9 cellular contexts compared by ENCODE assay signal in the genomic region with DNA sequence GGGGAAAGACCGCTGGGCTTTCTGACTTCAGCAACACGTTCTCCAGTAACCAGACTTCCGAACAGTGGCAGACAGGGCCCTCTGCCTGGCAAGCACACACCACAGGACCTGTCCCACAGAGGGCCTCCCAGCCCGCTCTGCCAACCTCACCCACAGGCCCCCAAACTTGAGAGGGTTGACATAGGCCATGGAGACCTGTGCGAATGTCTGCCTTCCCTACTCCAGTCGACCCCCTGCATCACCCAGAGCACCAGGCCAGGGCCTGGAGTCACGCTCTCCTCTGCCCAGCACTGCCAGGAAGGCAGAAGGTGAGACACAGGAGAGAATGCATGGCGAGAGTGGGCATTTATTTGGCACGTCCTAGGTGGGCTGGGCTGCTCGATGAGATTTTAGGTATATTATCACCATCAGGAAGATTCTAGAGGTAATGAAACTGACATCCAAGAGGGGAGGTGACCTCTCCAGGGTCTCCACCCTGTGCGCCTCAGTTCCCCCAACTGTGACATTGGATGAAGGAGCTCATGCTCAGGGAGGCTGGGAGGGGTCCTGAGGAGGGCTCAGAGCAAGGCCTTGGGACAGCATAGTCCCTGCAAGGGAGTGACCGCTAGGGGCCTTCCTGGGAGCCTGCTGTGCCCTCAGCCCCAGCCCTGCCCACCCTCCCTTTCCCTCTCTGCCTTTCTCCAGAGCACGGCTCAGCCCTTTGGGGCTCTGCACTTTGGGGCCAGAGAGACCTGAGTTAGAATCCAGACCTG. TPM values are rescaled to one million over a fixed set of nuclear protein-coding genes. Genes with fewer than 3 reads are reported as not detected.
DNase-seq lines count a peak whose midpoint lies in the region; ATAC-seq, FAIRE-seq and TF ChIP-seq lines count a peak whose summit lies in the region.
"Had no signal": no experiment of that assay in that cellular context is flagged by ENCODE, and none has a peak within 500 bp of the region (broad histone marks: within the 10 kb centered on the region; RNA-seq: fewer than 3 reads in every experiment).

No MANE protein-coding gene starts in this region.

- H3K36me3 ChIP-seq in BLaER1 treated with 17β-estradiol and CSF1 and Interleukin-3, amounts not matched to agents 10 nM and 100 nM, result no peaks in the 10 kb centered on the region
- H3K36me3 ChIP-seq in OCI-LY3 (replicated peaks; ENCODE audit: low read depth, low read length) (no peaks in the 10 kb centered on the region), endothelial cell of umbilical vein (ENCODE audit: control insufficient read depth in 2 of 2, extremely low read depth in 1 of 2, insufficient read depth in 2 of 2, low read length in 2 of 2) (no peaks in the 10 kb centered on the region), psoas muscle (ENCODE audit: insufficient read depth in 1 of 2, low read depth in 1 of 2) (no peaks in the 10 kb centered on the region)
- H3K36me3 ChIP-seq: BE2C had no signal

- peaks cover 31 to 47% (median 42%) of the 10 kb centered on the region in 10 experiments for H3K4me1 ChIP-seq in BLaER1 treated with 17β-estradiol and CSF1 and Interleukin-3, amounts not matched to agents 10 nM and 100 nM
- H3K4me1 ChIP-seq in OCI-LY3 (ENCODE audit: low read length) (peaks cover 11% of the 10 kb centered on the region; the same call in 1 of the 2 replicates), endothelial cell of umbilical vein (ENCODE audit: control insufficient read depth, extremely low read depth, insufficient read depth, low read length) (peaks cover 20% of the 10 kb centered on the region), psoas muscle (peaks cover under 1% of the 10 kb centered on the region)
- H3K4me1 ChIP-seq: BE2C had no signal

- intact Hi-C loops in endothelial cell of umbilical vein (cut with micrococcal nuclease) (loop anchor here (1.0 kb wide), 5 partner anchors 118 to 216 kb away; a partner anchor contains a TSS), psoas muscle (cut with DNase I) (loop anchor here in 1 of 2 donors (5.0 kb wide), 1 partner anchor 51 kb away; no protein-coding TSS in a partner anchor)

- TF ChIP-seq CTCF in OCI-LY3 (IDR thresholded peaks at IDR 0.05; ENCODE audit: low read depth, low read length), result no peak
- TF ChIP-seq CTCF in endothelial cell of umbilical vein (IDR thresholded peaks at IDR 0.05; ENCODE audit: extremely low read depth in 1 of 2, insufficient read depth in 1 of 2, low read depth in 1 of 2, low read length in 2 of 2), result no peak
- no peak for TF ChIP-seq CTCF in psoas muscle (IDR thresholded peaks at IDR 0.05)

- FAIRE-seq in endothelial cell of umbilical vein (lab: Jason Lieb, UNC) (no peak), urothelium cell line (lab: Jason Lieb, UNC) (no peak)

- no peaks in the 10 kb centered on the region for H3K9me3 ChIP-seq in BLaER1 treated with 17β-estradiol and CSF1 and Interleukin-3, amounts not matched to agents 10 nM and 100 nM (replicated peaks in 1 of 11)
- H3K9me3 ChIP-seq in OCI-LY3 (ENCODE audit: insufficient read depth, low read length) (no peaks in the 10 kb centered on the region), endothelial cell of umbilical vein (replicated peaks; ENCODE audit: control insufficient read depth, insufficient read depth, low read length) (no peaks in the 10 kb centered on the region), psoas muscle (no peaks in the 10 kb centered on the region)
- H3K9me3 ChIP-seq: BE2C had no signal

- H3K79me2 ChIP-seq in OCI-LY3 (ENCODE audit: low read length) (no peaks in the 10 kb centered on the region), endothelial cell of umbilical vein (ENCODE audit: control insufficient read depth, insufficient read depth, low read length) (no peaks in the 10 kb centered on the region)

- TF ChIP-seq POLR2A in endothelial cell of umbilical vein (IDR thresholded peaks at IDR 0.05; ENCODE audit: low read depth, low read length), result no peak

- H2AFZ ChIP-seq in OCI-LY3 (ENCODE audit: low read depth, low read length), result no peak overlapping the region
- H2AFZ ChIP-seq in endothelial cell of umbilical vein (ENCODE audit: low read depth, low read length), result no peak overlapping the region

- no peaks in the 10 kb centered on the region for H3K9me1 ChIP-seq in endothelial cell of umbilical vein (replicated peaks; ENCODE audit: control insufficient read depth, extremely low read depth, insufficient read depth, low read length)

- dilution Hi-C loops in endothelial cell of umbilical vein (cut with MboI; ENCODE audit: extremely low pct_ligation_motif_present, low sequenced_read_pairs), result no loop called here

- no peaks in the 10 kb centered on the region for H3K27me3 ChIP-seq in BLaER1 treated with 17β-estradiol and CSF1 and Interleukin-3, amounts not matched to agents 10 nM and 100 nM
- H3K27me3 ChIP-seq in OCI-LY3 (ENCODE audit: low read depth, low read length), result peaks cover 19% of the 10 kb centered on the region
- H3K27me3 ChIP-seq in endothelial cell of umbilical vein (ENCODE audit: control insufficient read depth in 2 of 2, insufficient read depth in 2 of 2, low read length in 2 of 2), result no peaks in the 10 kb centered on the region
- H3K27me3 ChIP-seq in psoas muscle (ENCODE audit: insufficient read depth in 3 of 3, low read length in 2 of 3), result no peaks in the 10 kb centered on the region
- H3K27me3 ChIP-seq: BE2C had no signal

- no peaks in the 10 kb centered on the region for H4K20me1 ChIP-seq in BLaER1 treated with 17β-estradiol and CSF1 and Interleukin-3, amounts not matched to agents 10 nM and 100 nM
- H4K20me1 ChIP-seq in OCI-LY3 (ENCODE audit: insufficient read depth, low read length), result no peaks in the 10 kb centered on the region
- H4K20me1 ChIP-seq in endothelial cell of umbilical vein (replicated peaks; ENCODE audit: control insufficient read depth, extremely low read depth, insufficient read depth, low read length), result no peaks in the 10 kb centered on the region

- H3K4me2 ChIP-seq in BLaER1 treated with 17β-estradiol and CSF1 and Interleukin-3, amounts not matched to agents 10 nM and 100 nM, result peak overlapping the region in 8 of 11 experiments; percentile 36 to 81 (median 56); a peak in 10 of 22 replicates
- peak overlapping the region; percentile 72 for H3K4me2 ChIP-seq in OCI-LY3 (ENCODE audit: low read length)
- no peak overlapping the region for H3K4me2 ChIP-seq in endothelial cell of umbilical vein (ENCODE audit: insufficient read depth, low read length)

- H3K27ac ChIP-seq in BLaER1 treated with 17β-estradiol and CSF1 and Interleukin-3, amounts not matched to agents 10 nM and 100 nM, result peak overlapping the region in 5 of 11 experiments; percentile 10 to 60 (median 30); a peak in 8 of 22 replicates
- H3K27ac ChIP-seq in OCI-LY3 (ENCODE audit: low read length) (no peak overlapping the region), endothelial cell of umbilical vein (ENCODE audit: insufficient read depth, low read depth, low read length) (peak overlapping the region; percentile 81), psoas muscle (peak overlapping the region; percentile 15)

- 84 to 92% (median 90%) methylated on average over 13 of the region's 13 CpGs for WGBS in psoas muscle, 3 donors

- CTCF ChIA-PET in endothelial cell of umbilical vein (lab: Charles Lee), result interaction anchor here (0.7 to 2.0 kb wide), 28 partner anchors 9 to 270 kb away, joined by 3 to 77 read pairs (median 6); a partner anchor contains a TSS

- no peak overlapping the region for H3K4me3 ChIP-seq in BLaER1 treated with 17β-estradiol and CSF1 and Interleukin-3, amounts not matched to agents 10 nM and 100 nM
- H3K4me3 ChIP-seq in OCI-LY3 (ENCODE audit: low read length) (no peak overlapping the region), endothelial cell of umbilical vein (replicated peaks in 1 of 3; ENCODE audit: insufficient read depth in 1 of 3, low read depth in 1 of 3, low read length in 3 of 3) (no peak overlapping the region), psoas muscle (no peak overlapping the region)

- H3K9ac ChIP-seq in BLaER1 treated with 17β-estradiol and CSF1 and Interleukin-3, amounts not matched to agents 10 nM and 100 nM, result peak overlapping the region in 3 of 11 experiments; percentile 34 to 49 (median 47); a peak in 4 of 22 replicates
- H3K9ac ChIP-seq in OCI-LY3 (ENCODE audit: low read length), result no peak overlapping the region
- no peak overlapping the region for H3K9ac ChIP-seq in endothelial cell of umbilical vein (replicated peaks; ENCODE audit: extremely low read depth, insufficient read depth, low read length)

- DNase-seq in endothelial cell of umbilical vein (ENCODE audit: low read depth, low spot score) (no peak), psoas muscle (no peak), urothelium cell line (ENCODE audit: low spot score) (no peak), C1 segment of cervical spinal cord (lab: John Stamatoyannopoulos, UW) (no peak)
- DNase-seq in activated naive CD4-positive, alpha-beta T cell treated with Interleukin-2 at 50 U/mL for 16 hours, result no peak
- DNase-seq in activated CD4-positive, alpha-beta T cell treated with anti-CD3 and anti-CD28 coated beads, Interleukin-2, amount 50 U/mL, for 1 hour, result no peak

- POLR2A ChIA-PET in endothelial cell of umbilical vein (lab: Charles Lee), result interaction anchor here (0.6 to 1.6 kb wide), 2 partner anchors 53 to 184 kb away, joined by 3 to 6 read pairs; no protein-coding TSS in a partner anchor

- TSS peak; percentile 62 for BruUV-seq in endothelial cell of umbilical vein (replicated peaks; lab: Mats Ljungman, UMichigan)

- no peak for ATAC-seq in psoas muscle

TF ChIP-seq in endothelial cell of umbilical vein, 7 proteins besides CTCF, POLR2A, EP300 and RAD21 (continues in another document):
- no peak for TF ChIP-seq POLR2AphosphoS5 (IDR thresholded peaks at IDR 0.05; ENCODE audit: insufficient read depth, low read depth, low read length)
- TF ChIP-seq, protein P1, sequence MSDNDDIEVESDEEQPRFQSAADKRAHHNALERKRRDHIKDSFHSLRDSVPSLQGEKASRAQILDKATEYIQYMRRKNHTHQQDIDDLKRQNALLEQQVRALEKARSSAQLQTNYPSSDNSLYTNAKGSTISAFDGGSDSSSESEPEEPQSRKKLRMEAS (IDR thresholded peaks at IDR 0.05; ENCODE audit: insufficient read depth, insufficient read length), result no peak
- no peak for TF ChIP-seq FOS (IDR thresholded peaks at IDR 0.05; ENCODE audit: borderline replicate concordance, insufficient read depth, low read length)
- TF ChIP-seq EZH2 (IDR thresholded peaks at IDR 0.05; ENCODE audit: borderline replicate concordance, low read depth, low read length, severe bottlenecking), result no peak

RNA-seq across cellular contexts. Expression of a gene that starts 54.9 kb away (rescaled TPM):
- 36.1 and 46.5 TPM in 2 replicates for total RNA-seq in endothelial cell of umbilical vein
- polyA plus RNA-seq in endothelial cell of umbilical vein, result 157 and 196 TPM in 2 replicates
- 146 and 177 TPM in 2 replicates for polyA plus RNA-seq in endothelial cell of umbilical vein (2011; cell fraction: cytosol; rRNA removed)
- 244 and 322 TPM in 2 replicates for polyA plus RNA-seq in endothelial cell of umbilical vein (2011; cell fraction: nucleus; rRNA removed)
- 129 and 131 TPM in 2 replicates for polyA plus RNA-seq in endothelial cell of umbilical vein (2012)
- polyA minus RNA-seq in endothelial cell of umbilical vein, result 107 and 126 TPM in 2 replicates
- 130 TPM for polyA minus RNA-seq in endothelial cell of umbilical vein (2011; cell fraction: cytosol; rRNA and poly(A)+ RNA removed)
- 151 and 252 TPM in 2 replicates for polyA minus RNA-seq in endothelial cell of umbilical vein (2011; cell fraction: nucleus; rRNA and poly(A)+ RNA removed)
- 100 to 1,000 TPM in 3 of 4 donors, 10 to 100 TPM in 1; 89.0 to 287 (median 164) TPM for total RNA-seq in psoas muscle
- polyA plus RNA-seq in psoas muscle, result 100 to 1,000 TPM in 2 of 3 donors, 10 to 100 TPM in 1; 81.8 to 258 (median 141) TPM
